22 cellular contexts compared by ENCODE assay signal in genomic region chr3:55522077-55522476, GRCh38. TPM values are rescaled to one million over a fixed set of nuclear protein-coding genes. Genes with fewer than 3 reads are reported as not detected.
A peak's percentile ranks its signal among the peaks of the same experiment; 100 is the strongest.
DNase-seq lines count a peak whose midpoint lies in the region; TF ChIP-seq lines count a peak whose summit lies in the region.
"Had no signal": no experiment of that assay in that cellular context is flagged by ENCODE, and none has a peak within 500 bp of the region (broad histone marks: within the 10 kb centered on the region; RNA-seq: fewer than 3 reads in every experiment).

No MANE protein-coding gene starts in this region.

- 51% methylated on average over 3 of the region's 3 CpGs for WGBS in thyroid gland, 2 donors

- H3K36me3 ChIP-seq in H7 (replicated peaks; ENCODE audit: control insufficient read depth, insufficient read depth, low read length) = no peaks in the 10 kb centered on the region
- H3K36me3 ChIP-seq in NT2/D1 (ENCODE audit: insufficient read depth, insufficient read length, low read length) = no peaks in the 10 kb centered on the region
- no peaks in the 10 kb centered on the region for H3K36me3 ChIP-seq in thyroid gland
- no peaks in the 10 kb centered on the region for H3K36me3 ChIP-seq in tibial artery
- H3K36me3 ChIP-seq: left ventricle myocardium inferior, Peyer's patch, stomach, tibial nerve had no signal

- H3K4me1 ChIP-seq in NT2/D1 (ENCODE audit: insufficient read depth, insufficient read length) = peaks cover 8% of the 10 kb centered on the region
- H3K4me1 ChIP-seq in thyroid gland = peaks cover 40 to 41% of the 10 kb centered on the region in 2 donors
- H3K4me1 ChIP-seq in tibial artery = peaks cover 0 to 11% (median 3%) of the 10 kb centered on the region in 4 donors
- H3K4me1 ChIP-seq: left ventricle myocardium inferior, Peyer's patch, psoas muscle had no signal

- peak; percentile 62 for DNase-seq in H7
- DNase-seq in NT2/D1 (ENCODE audit: low read depth, low spot score) = peak; percentile 44
- DNase-seq in iPS-NIHi11 (ENCODE audit: low spot score) = peak; percentile 49
- no peak for DNase-seq in thyroid gland
- DNase-seq in NCI-H2029 treated with DMSO at 0.1 percent for 48 hours (lab: John Stamatoyannopoulos, UW) = no peak
- no peak for DNase-seq in GM10266 (ENCODE audit: extremely low spot score)
- no peak for DNase-seq in tibial artery
- DNase-seq: activated CD4-positive, alpha-beta T cell treated with anti-CD3 and anti-CD28 coated beads for 4 hours; activated naive CD8-positive, alpha-beta T cell treated with anti-CD3 and anti-CD28 coated beads for 36 hours; activated T-cell treated with anti-CD3 and anti-CD28 coated beads for 4 hours; anterior cingulate cortex; left ventricle myocardium inferior; NCI-H2029; NCI-H226; Peyer's patch; SIG-M5; stimulated activated CD4-positive, alpha-beta T cell treated with anti-CD3 and anti-CD28 coated beads, Interleukin-12 subunit alpha, Interleukin-12 subunit beta, amount 100 ng/mL, for 4 hours; stimulated activated CD4-positive, alpha-beta T cell treated with anti-CD3 and anti-CD28 coated beads, Interleukin-4, amount 100 ng/mL, for 1 hour had no signal

- H3K4me3 ChIP-seq in H7 (ENCODE audit: insufficient read depth, low read depth, low read length) (no peak overlapping the region), NT2/D1 (ENCODE audit: insufficient read length, low read depth) (no peak overlapping the region), thyroid gland (replicated peaks in 1 of 3) (no peak overlapping the region), tibial artery (no peak overlapping the region)
- H3K4me3 ChIP-seq: K562, left ventricle myocardium inferior, Peyer's patch, psoas muscle, stomach, tibial nerve had no signal

- intact Hi-C loops in thyroid gland (cut with DNase I) = no loop called here
- intact Hi-C loops in tibial artery (cut with DNase I; ENCODE audit: low total_unique reads) = no loop called here

- H3K27ac ChIP-seq in thyroid gland = peak overlapping the region; percentile 20 to 59 (median 59)
- no peak overlapping the region for H3K27ac ChIP-seq in tibial artery
- H3K27ac ChIP-seq: left ventricle myocardium inferior, Peyer's patch, psoas muscle, stomach, tibial nerve had no signal

- TF ChIP-seq CTCF in thyroid gland (IDR thresholded peaks at IDR 0.05) (no peak), GM10266 (IDR thresholded peaks at IDR 0.05; ENCODE audit: control insufficient read depth, insufficient read depth, low read depth, missing control alignments) (no peak), tibial artery (IDR thresholded peaks at IDR 0.05) (no peak)

- H3K27me3 ChIP-seq in H7 (ENCODE audit: control insufficient read depth, insufficient read depth, low read length) (no peaks in the 10 kb centered on the region; the same call in 1 of the 2 replicates), NT2/D1 (ENCODE audit: insufficient read depth, insufficient read length) (no peaks in the 10 kb centered on the region), thyroid gland (no peaks in the 10 kb centered on the region), tibial artery (no peaks in the 10 kb centered on the region)
- H3K27me3 ChIP-seq: Peyer's patch, tibial nerve had no signal

- no peaks in the 10 kb centered on the region for H3K9me3 ChIP-seq in NT2/D1 (ENCODE audit: insufficient read depth, low read length)
- no peaks in the 10 kb centered on the region for H3K9me3 ChIP-seq in thyroid gland
- no peaks in the 10 kb centered on the region for H3K9me3 ChIP-seq in tibial artery
- H3K9me3 ChIP-seq: left ventricle myocardium inferior, Peyer's patch, psoas muscle, stomach, tibial nerve had no signal

- H3K9ac ChIP-seq in NT2/D1 (ENCODE audit: insufficient read length, low read depth) = peak overlapping the region; percentile 13

- no peak for TF ChIP-seq POLR2A in thyroid gland (IDR thresholded peaks at IDR 0.05)

RNA-seq across cellular contexts. Expression of gene WNT5A, which starts 35.0 kb away (rescaled TPM):
- total RNA-seq in H7 (2014; rRNA removed; shearing (Covaris generic)) = 11.5 and 15.7 TPM in 2 replicates
- total RNA-seq in thyroid gland = 10 to 100 TPM in 3 of 4 donors, 1 to 10 TPM in 1; 4.2 to 15.6 (median 10.4) TPM
- total RNA-seq: activated naive CD8-positive, alpha-beta T cell treated with anti-CD3 and anti-CD28 coated beads for 36 hours had no signal

Comparison
In these comparisons a context has a peak if more than half of its experiments do, and no peak if none do; other contexts are left out.
1. DNase-seq: peak in H7 (single experiment), NT2/D1 (single experiment) and iPS-NIHi11 (single experiment); none in thyroid gland (0 of 2), NCI-H2029 treated with DMSO at 0.1 percent for 48 hours (single experiment), GM10266 (single experiment) and tibial artery (0 of 2).
2. H3K27ac ChIP-seq: peak in thyroid gland (3 of 3); none in tibial artery (0 of 2).